In the genomic region with DNA sequence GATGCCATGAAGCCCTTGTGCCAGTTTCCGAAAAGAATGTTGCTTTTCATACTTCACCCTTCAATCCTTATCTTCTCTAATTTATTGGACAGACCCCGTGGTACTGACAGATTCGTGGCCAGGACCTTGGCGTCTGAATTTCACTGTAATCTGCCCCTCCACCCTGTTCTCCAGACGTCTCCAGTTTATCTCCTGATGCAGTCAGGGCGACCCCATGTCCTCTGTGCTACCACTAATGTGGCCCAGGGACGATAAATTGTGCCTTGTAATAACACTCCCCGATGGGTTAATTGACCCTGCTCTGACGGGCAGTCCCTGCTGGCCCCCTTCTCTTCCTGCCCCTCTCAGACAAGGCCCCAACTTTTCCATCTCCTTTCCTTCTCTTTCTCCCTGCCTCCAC, we compare ENCODE assay signal across 1 cellular context.
TF ChIP-seq lines count a peak whose summit lies in the region.

No MANE protein-coding gene starts in this region.

TF ChIP-seq in SK-N-SH treated with all-trans-retinoic acid at 6 μM for 48 hours, 23 proteins besides CTCF, POLR2A, EP300 and RAD21 (continued from another document):
- TF ChIP-seq, protein P1, sequence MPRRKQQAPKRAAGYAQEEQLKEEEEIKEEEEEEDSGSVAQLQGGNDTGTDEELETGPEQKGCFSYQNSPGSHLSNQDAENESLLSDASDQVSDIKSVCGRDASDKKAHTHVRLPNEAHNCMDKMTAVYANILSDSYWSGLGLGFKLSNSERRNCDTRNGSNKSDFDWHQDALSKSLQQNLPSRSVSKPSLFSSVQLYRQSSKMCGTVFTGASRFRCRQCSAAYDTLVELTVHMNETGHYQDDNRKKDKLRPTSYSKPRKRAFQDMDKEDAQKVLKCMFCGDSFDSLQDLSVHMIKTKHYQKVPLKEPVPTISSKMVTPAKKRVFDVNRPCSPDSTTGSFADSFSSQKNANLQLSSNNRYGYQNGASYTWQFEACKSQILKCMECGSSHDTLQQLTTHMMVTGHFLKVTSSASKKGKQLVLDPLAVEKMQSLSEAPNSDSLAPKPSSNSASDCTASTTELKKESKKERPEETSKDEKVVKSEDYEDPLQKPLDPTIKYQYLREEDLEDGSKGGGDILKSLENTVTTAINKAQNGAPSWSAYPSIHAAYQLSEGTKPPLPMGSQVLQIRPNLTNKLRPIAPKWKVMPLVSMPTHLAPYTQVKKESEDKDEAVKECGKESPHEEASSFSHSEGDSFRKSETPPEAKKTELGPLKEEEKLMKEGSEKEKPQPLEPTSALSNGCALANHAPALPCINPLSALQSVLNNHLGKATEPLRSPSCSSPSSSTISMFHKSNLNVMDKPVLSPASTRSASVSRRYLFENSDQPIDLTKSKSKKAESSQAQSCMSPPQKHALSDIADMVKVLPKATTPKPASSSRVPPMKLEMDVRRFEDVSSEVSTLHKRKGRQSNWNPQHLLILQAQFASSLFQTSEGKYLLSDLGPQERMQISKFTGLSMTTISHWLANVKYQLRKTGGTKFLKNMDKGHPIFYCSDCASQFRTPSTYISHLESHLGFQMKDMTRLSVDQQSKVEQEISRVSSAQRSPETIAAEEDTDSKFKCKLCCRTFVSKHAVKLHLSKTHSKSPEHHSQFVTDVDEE (CRISPR knock-in tag; IDR thresholded peaks at IDR 0.05): peak; percentile 30; the same call in 1 of the 2 replicates
